ENCODE assay signal across 1 cellular context in the genomic region with DNA sequence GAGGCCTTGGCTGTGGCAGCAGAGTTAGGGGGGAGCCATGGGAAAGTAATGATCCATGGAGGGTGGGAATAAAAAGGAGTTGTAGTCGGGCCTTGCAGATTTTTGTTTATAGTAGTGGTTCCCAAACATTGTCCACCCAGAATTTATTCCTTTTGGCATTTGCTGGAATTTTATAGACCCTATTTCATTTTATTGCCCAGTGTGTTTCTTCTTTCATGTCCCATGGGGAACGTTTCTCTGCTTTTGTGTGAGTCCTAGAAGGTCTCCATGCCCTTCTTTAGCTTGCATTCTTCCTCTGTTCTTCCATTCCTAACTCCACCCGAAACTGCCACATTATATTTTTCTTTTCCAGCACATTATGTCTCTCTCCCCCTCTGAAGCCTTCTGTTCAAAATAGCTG.
TF ChIP-seq lines count a peak whose summit lies in the region.

No MANE protein-coding gene starts in this region.

TF ChIP-seq in WTC11, 78 proteins besides CTCF, POLR2A, EP300 and RAD21 (continued from another document):
- TF ChIP-seq, protein P1, sequence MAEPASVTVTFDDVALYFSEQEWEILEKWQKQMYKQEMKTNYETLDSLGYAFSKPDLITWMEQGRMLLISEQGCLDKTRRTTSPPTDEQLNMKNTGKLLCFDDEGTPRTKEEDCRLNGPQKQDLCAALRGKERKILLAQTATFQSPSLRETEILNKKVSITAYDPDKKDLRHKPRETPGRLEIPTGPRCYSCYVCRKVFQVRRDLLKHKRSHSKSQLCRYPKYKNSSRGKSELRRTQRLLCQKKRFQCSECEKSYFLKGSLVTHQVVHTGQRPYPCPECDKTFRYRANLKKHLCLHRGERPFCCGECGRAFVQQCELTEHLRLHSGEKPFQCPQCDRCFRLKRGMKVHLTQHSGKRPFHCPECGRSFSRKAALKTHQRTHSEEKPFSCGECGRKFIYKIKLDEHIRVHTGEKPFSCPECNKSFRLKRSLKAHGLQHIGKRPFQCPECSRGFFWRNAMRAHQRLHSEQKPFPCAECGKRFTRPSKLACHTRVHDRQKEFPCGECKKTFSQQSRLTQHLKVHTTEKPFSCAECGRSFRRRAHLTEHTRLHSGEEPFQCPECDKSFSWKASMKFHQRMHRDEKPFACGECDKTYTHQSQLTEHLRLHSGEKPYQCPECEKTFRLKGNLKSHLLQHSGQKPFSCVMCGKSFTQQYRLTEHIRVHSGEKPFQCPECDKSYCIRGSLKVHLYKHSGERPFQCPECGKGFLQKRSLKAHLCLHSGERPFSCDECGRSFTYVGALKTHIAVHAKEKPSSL (CRISPR knock-in tag; conservative IDR thresholded peaks at IDR 0.05), result no peak
- TF ChIP-seq E2F4 (CRISPR knock-in tag; IDR thresholded peaks at IDR 0.05; ENCODE audit: borderline replicate concordance, low read depth), result no peak
- no peak for TF ChIP-seq ELF4 (CRISPR knock-in tag; IDR thresholded peaks at IDR 0.05; ENCODE audit: low read depth)
- no peak for TF ChIP-seq NR1H2 (CRISPR knock-in tag; IDR thresholded peaks at IDR 0.05)
- no peak for TF ChIP-seq NR2C2 (CRISPR knock-in tag; IDR thresholded peaks at IDR 0.05)
